8 cellular contexts compared by ENCODE assay signal in genomic region chr4:6986067-6986780, GRCh38. TPM values are rescaled to one million over a fixed set of nuclear protein-coding genes. Genes with fewer than 3 reads are reported as not detected.
A peak's percentile ranks its signal among the peaks of the same experiment; 100 is the strongest.
DNase-seq lines count a peak whose midpoint lies in the region; ATAC-seq and TF ChIP-seq lines count a peak whose summit lies in the region.

No MANE protein-coding gene starts in this region.

- no peak for TF ChIP-seq CTCF in OCI-LY1 (IDR thresholded peaks at IDR 0.05; ENCODE audit: low read length)
- TF ChIP-seq CTCF in lung (IDR thresholded peaks at IDR 0.05; ENCODE audit: control extremely low read depth, extremely low read depth) = no peak

- H2AFZ ChIP-seq in OCI-LY1 (ENCODE audit: low read length) = no peak overlapping the region

- H3K4me3 ChIP-seq in OCI-LY1 (ENCODE audit: low read depth, low read length, poor library complexity, severe bottlenecking) = peak overlapping the region; percentile 92
- peak overlapping the region; percentile 51 for H3K4me3 ChIP-seq in lung
- H3K4me3 ChIP-seq in thymus (ENCODE audit: low read length) = peak overlapping the region; percentile 82

- H3K79me2 ChIP-seq in OCI-LY1 (ENCODE audit: insufficient read depth, low read length) = peaks cover 14% of the 10 kb centered on the region; the same call in 1 of the 2 replicates

- DNase-seq in SKM-1 treated with dmso at 0.1 percent for 144 hours (lab: John Stamatoyannopoulos, UW; ENCODE audit: unreplicated experiment) = peak; percentile 41
- no peak for DNase-seq in SKM-1 (lab: John Stamatoyannopoulos, UW; ENCODE audit: unreplicated experiment)
- peak; percentile 73 for DNase-seq in dedifferentiated amniotic fluid mesenchymal stem cell (ENCODE audit: extremely low spot score)
- no peak for DNase-seq in lung (ENCODE audit: low spot score)
- DNase-seq in central memory CD4-positive, alpha-beta T cell = no peak

- no peaks in the 10 kb centered on the region for H3K36me3 ChIP-seq in OCI-LY1 (ENCODE audit: insufficient read depth, low read length)
- H3K36me3 ChIP-seq in lung (ENCODE audit: control insufficient read depth in 2 of 2, insufficient read depth in 2 of 2, low read length in 2 of 2) = peaks cover 0 to 2% of the 10 kb centered on the region in 2 donors
- peaks cover 16% of the 10 kb centered on the region for H3K36me3 ChIP-seq in thymus (ENCODE audit: control insufficient read depth, insufficient read depth)

- peak overlapping the region; percentile 59 for H3K27ac ChIP-seq in OCI-LY1 (ENCODE audit: low read depth, low read length, poor library complexity, severe bottlenecking)
- H3K27ac ChIP-seq in lung (ENCODE audit: low read depth in 1 of 2, low read length in 1 of 2) = peak overlapping the region; percentile 82 to 93
- peak overlapping the region; percentile 95 for H3K27ac ChIP-seq in thymus (ENCODE audit: low read depth)

- peak overlapping the region; percentile 77 for H3K4me2 ChIP-seq in OCI-LY1 (ENCODE audit: low read length)

- peak overlapping the region; percentile 69 for H3K9ac ChIP-seq in OCI-LY1 (ENCODE audit: low read length)

- H3K9me3 ChIP-seq in OCI-LY1 (ENCODE audit: low read length) (no peaks in the 10 kb centered on the region), lung (ENCODE audit: control insufficient read depth in 2 of 2, insufficient read depth in 1 of 2, low read length in 1 of 2) (no peaks in the 10 kb centered on the region), thymus (ENCODE audit: control insufficient read depth) (no peaks in the 10 kb centered on the region)

- H3K4me1 ChIP-seq in OCI-LY1 (ENCODE audit: insufficient read depth, low read length, severe bottlenecking) = peaks cover 46% of the 10 kb centered on the region
- H3K4me1 ChIP-seq in lung (ENCODE audit: control insufficient read depth in 2 of 2, insufficient read depth in 2 of 2, low read length in 2 of 2) = peaks cover 6 to 15% of the 10 kb centered on the region in 2 donors
- H3K4me1 ChIP-seq in thymus (ENCODE audit: control insufficient read depth, insufficient read depth, low read length) = peaks cover 14% of the 10 kb centered on the region

- no peaks in the 10 kb centered on the region for H3K9me2 ChIP-seq in OCI-LY1 (ENCODE audit: low read depth, low read length)

- H3K27me3 ChIP-seq in OCI-LY1 (ENCODE audit: insufficient read depth, low read length) (no peaks in the 10 kb centered on the region), lung (ENCODE audit: control insufficient read depth, insufficient read depth) (no peaks in the 10 kb centered on the region), thymus (ENCODE audit: control insufficient read depth, insufficient read depth) (no peaks in the 10 kb centered on the region)

- ATAC-seq in HG02610 (IDR thresholded peaks at IDR 0.05; ENCODE audit: unreplicated experiment) (peak; percentile 14), lung (ENCODE audit: insufficient read depth, low FRiP score) (peak; percentile 11)

- WGBS in lung, 2 donors = 6 to 9% methylated on average over 28 of the region's 28 CpGs
- 14% methylated on average over 28 of the region's 28 CpGs for WGBS in thymus

- no peaks in the 10 kb centered on the region for H4K20me1 ChIP-seq in OCI-LY1 (ENCODE audit: insufficient read depth, low read length)

- H3F3A ChIP-seq in OCI-LY1 (ENCODE audit: insufficient read depth, low read length) = no peaks in the 10 kb centered on the region

RNA-seq across cellular contexts. Expression of gene TADA2B, which starts 56.9 kb away (rescaled TPM):
- 10 to 100 TPM; 19.1 to 22.9 TPM for total RNA-seq in lung
- 10 to 100 TPM; 10.7 to 16.1 TPM for polyA plus RNA-seq in lung
- polyA plus RNA-seq in thymus = 15.2 TPM

Comparison
In these comparisons a context has a peak if more than half of its experiments do, and no peak if none do; other contexts are left out.
1. DNase-seq: peak in SKM-1 treated with dmso at 0.1 percent for 144 hours (single experiment) and dedifferentiated amniotic fluid mesenchymal stem cell (single experiment); none in SKM-1 (single experiment), lung (single experiment) and central memory CD4-positive, alpha-beta T cell (single experiment).
2. Peak in every context shown above with its lines, with median percentiles within 50 percentile points of each other: H3K27ac ChIP-seq and H3K4me3 ChIP-seq.